Comparison of ENCODE assay signal across 9 cellular contexts in genomic region chr11:31397239-31397834, GRCh38. TPM values are rescaled to one million over a fixed set of nuclear protein-coding genes. Genes with fewer than 3 reads are reported as not detected.
DNase-seq lines count a peak whose midpoint lies in the region; TF ChIP-seq lines count a peak whose summit lies in the region.
"Had no signal": no experiment of that assay in that cellular context is flagged by ENCODE, and none has a peak within 500 bp of the region (broad histone marks: within the 10 kb centered on the region; RNA-seq: fewer than 3 reads in every experiment).

No MANE protein-coding gene starts in this region.

- DNase-seq in ACHN (peak; percentile 50), NCI-H1105 (lab: John Stamatoyannopoulos, UW) (peak; percentile 29), astrocyte of the cerebellum (ENCODE audit: low read depth) (peak; percentile 19), epidermal melanocyte (ENCODE audit: insufficient read length, low spot score) (no peak), thyroid gland (no peak)
- no peak for DNase-seq in activated CD4-positive, alpha-beta memory T cell treated with anti-CD3 and anti-CD28 coated beads for 36 hours

- H3K9me3 ChIP-seq in liver (ENCODE audit: control insufficient read depth in 4 of 4, low read length in 3 of 4) (peaks cover 0 to 7% (median 4%) of the 10 kb centered on the region in 4 donors), thyroid gland (no peaks in the 10 kb centered on the region)

- intact Hi-C loops in thyroid gland (cut with DNase I): no loop called here
- intact Hi-C loops in activated CD4-positive, alpha-beta memory T cell treated with anti-CD3 and anti-CD28 coated beads for 36 hours (cut with micrococcal nuclease): loop anchor here (1.0 to 5.0 kb wide), 5 partner anchors 400 to 780 kb away; no protein-coding TSS in a partner anchor

- H3K36me3 ChIP-seq in liver (ENCODE audit: control insufficient read depth in 4 of 4, insufficient read depth in 3 of 4, low read depth in 1 of 4, low read length in 3 of 4): no peaks in the 10 kb centered on the region
- H3K36me3 ChIP-seq in thyroid gland: no peaks in the 10 kb centered on the region

- no peak overlapping the region for H3K4me3 Mint-ChIP-seq in activated CD4-positive, alpha-beta memory T cell treated with anti-CD3 and anti-CD28 coated beads for 36 hours
- H3K4me3 Mint-ChIP-seq: central memory CD8-positive, alpha-beta T cell had no signal

- H3K4me3 ChIP-seq in astrocyte of the cerebellum (ENCODE audit: low read depth, low read length): no peak overlapping the region
- H3K4me3 ChIP-seq in liver (ENCODE audit: low read depth in 1 of 3, low read length in 3 of 3): no peak overlapping the region
- no peak overlapping the region for H3K4me3 ChIP-seq in thyroid gland (replicated peaks in 1 of 3)

- peaks cover 19% of the 10 kb centered on the region for H3K36me3 Mint-ChIP-seq in activated CD4-positive, alpha-beta memory T cell treated with anti-CD3 and anti-CD28 coated beads for 36 hours

- H3K9ac ChIP-seq in liver (ENCODE audit: low read depth in 1 of 2, low read length in 2 of 2): no peak overlapping the region

- 47% methylated on average over 5 of the region's 5 CpGs for WGBS in liver
- WGBS in thyroid gland, 2 donors: 56 to 57% methylated on average over 5 of the region's 5 CpGs

- peak; percentile 53 for TF ChIP-seq CTCF in GM12872 (IDR thresholded peaks at IDR 0.05; ENCODE audit: insufficient read depth, low read depth, low read length)
- peak; percentile 17 for TF ChIP-seq CTCF in astrocyte of the cerebellum (IDR thresholded peaks at IDR 0.05; ENCODE audit: low read depth, low read length, missing control alignments)
- TF ChIP-seq CTCF in liver (IDR thresholded peaks at IDR 0.05; ENCODE audit: low read depth, low read length, missing input control): peak; percentile 54
- TF ChIP-seq CTCF in thyroid gland (IDR thresholded peaks at IDR 0.05): peak in 3 of 6 experiments; percentile 52 to 67 (median 55)

- in situ Hi-C loops in ACHN (cut with HindIII; ENCODE audit: low pct_ligation_motif_present, low pct_unique_long_range_greater_than_20kb, low sequenced_read_pairs) (no loop called here), astrocyte of the cerebellum (cut with HindIII; ENCODE audit: low sequenced_read_pairs) (no loop called here)

- H3K27ac Mint-ChIP-seq in activated CD4-positive, alpha-beta memory T cell treated with anti-CD3 and anti-CD28 coated beads for 36 hours: no peak overlapping the region

- POLR2A ChIA-PET in activated CD4-positive, alpha-beta memory T cell treated with anti-CD3 and anti-CD28 coated beads for 36 hours (lab: Charles Lee): no interaction called here

- H3K4me1 ChIP-seq in liver (ENCODE audit: control insufficient read depth in 4 of 4, insufficient read depth in 4 of 4, low read length in 3 of 4) (peaks cover 0 to 2% (median 0%) of the 10 kb centered on the region in 4 donors), thyroid gland (no peaks in the 10 kb centered on the region)

- CTCF ChIA-PET in activated CD4-positive, alpha-beta memory T cell treated with anti-CD3 and anti-CD28 coated beads for 36 hours (lab: Charles Lee): interaction anchor here (0.7 to 3.3 kb wide), 7 partner anchors 10 to 779 kb away, joined by 3 to 14 read pairs (median 4); no protein-coding TSS in a partner anchor

- TF ChIP-seq POLR2A in thyroid gland (IDR thresholded peaks at IDR 0.05): no peak

- H3K27me3 ChIP-seq in liver (ENCODE audit: control insufficient read depth in 4 of 4, insufficient read depth in 4 of 4, low read length in 3 of 4): no peaks in the 10 kb centered on the region
- no peaks in the 10 kb centered on the region for H3K27me3 ChIP-seq in thyroid gland

- no peaks in the 10 kb centered on the region for H3K4me1 Mint-ChIP-seq in activated CD4-positive, alpha-beta memory T cell treated with anti-CD3 and anti-CD28 coated beads for 36 hours (ENCODE audit: low read depth)
- H3K4me1 Mint-ChIP-seq: central memory CD8-positive, alpha-beta T cell had no signal

- peaks cover 12% of the 10 kb centered on the region for H3K9me3 Mint-ChIP-seq in activated CD4-positive, alpha-beta memory T cell treated with anti-CD3 and anti-CD28 coated beads for 36 hours
- H3K9me3 Mint-ChIP-seq: central memory CD8-positive, alpha-beta T cell had no signal

- H3K27me3 Mint-ChIP-seq in activated CD4-positive, alpha-beta memory T cell treated with anti-CD3 and anti-CD28 coated beads for 36 hours: no peaks in the 10 kb centered on the region
- H3K27me3 Mint-ChIP-seq: central memory CD8-positive, alpha-beta T cell had no signal

- no peak overlapping the region for H3K27ac ChIP-seq in liver (ENCODE audit: low read depth in 1 of 2, low read length in 2 of 2)
- H3K27ac ChIP-seq in thyroid gland: no peak overlapping the region

- TF ChIP-seq RAD21 in liver (IDR thresholded peaks at IDR 0.05): peak; percentile 79 to 81

TF ChIP-seq in liver, 16 proteins besides CTCF, POLR2A, EP300 and RAD21:
- TF ChIP-seq HNF4A (conservative IDR thresholded peaks at IDR 0.05) (peak; percentile 41 to 49), HNF4G (IDR thresholded peaks at IDR 0.05) (no peak), MAX (IDR thresholded peaks at IDR 0.05) (peak; percentile 9), GABPA (IDR thresholded peaks at IDR 0.05 in 1 of 2, conservative IDR thresholded peaks at IDR 0.05 in 1 of 2) (no peak), ATF3 (IDR thresholded peaks at IDR 0.05) (no peak)

RNA-seq across cellular contexts. Expression of gene DNAJC24, which starts 27.7 kb away (rescaled TPM):
- 10 to 100 TPM in 1 of 2 donors, 1 to 10 TPM in 1; 6.2 to 16.8 TPM for total RNA-seq in liver
- polyA plus RNA-seq in liver: 1 to 10 TPM; 3.8 to 6.2 TPM
- 10 to 100 TPM; 15.4 to 22.1 (median 19.0) TPM for total RNA-seq in thyroid gland
- total RNA-seq in activated CD4-positive, alpha-beta memory T cell treated with anti-CD3 and anti-CD28 coated beads for 36 hours: 10 to 100 TPM; 15.4 to 16.8 TPM

RNA-seq across cellular contexts. Expression of gene DCDC1, which starts 27.8 kb away (rescaled TPM):
- total RNA-seq in liver (1 to 10 TPM; 1.9 to 3.5 TPM), thyroid gland (10 to 100 TPM in 2 of 4 donors, 1 to 10 TPM in 2; 4.4 to 17.2 (median 9.9) TPM)
- polyA plus RNA-seq in liver: 1 to 10 TPM in 1 of 2 donors, under 1 TPM in 1; 0.38 to 2.0 TPM
- total RNA-seq in activated CD4-positive, alpha-beta memory T cell treated with anti-CD3 and anti-CD28 coated beads for 36 hours: under 1 TPM; 0.21 to 0.27 TPM

Comparison
In these comparisons a context has a peak if more than half of its experiments do, and no peak if none do; other contexts are left out.
1. DNase-seq: peak in ACHN (single experiment), NCI-H1105 (single experiment) and astrocyte of the cerebellum (single experiment); none in epidermal melanocyte (single experiment), thyroid gland (0 of 2) and activated CD4-positive, alpha-beta memory T cell treated with anti-CD3 and anti-CD28 coated beads for 36 hours (single experiment).